In the genomic region with DNA sequence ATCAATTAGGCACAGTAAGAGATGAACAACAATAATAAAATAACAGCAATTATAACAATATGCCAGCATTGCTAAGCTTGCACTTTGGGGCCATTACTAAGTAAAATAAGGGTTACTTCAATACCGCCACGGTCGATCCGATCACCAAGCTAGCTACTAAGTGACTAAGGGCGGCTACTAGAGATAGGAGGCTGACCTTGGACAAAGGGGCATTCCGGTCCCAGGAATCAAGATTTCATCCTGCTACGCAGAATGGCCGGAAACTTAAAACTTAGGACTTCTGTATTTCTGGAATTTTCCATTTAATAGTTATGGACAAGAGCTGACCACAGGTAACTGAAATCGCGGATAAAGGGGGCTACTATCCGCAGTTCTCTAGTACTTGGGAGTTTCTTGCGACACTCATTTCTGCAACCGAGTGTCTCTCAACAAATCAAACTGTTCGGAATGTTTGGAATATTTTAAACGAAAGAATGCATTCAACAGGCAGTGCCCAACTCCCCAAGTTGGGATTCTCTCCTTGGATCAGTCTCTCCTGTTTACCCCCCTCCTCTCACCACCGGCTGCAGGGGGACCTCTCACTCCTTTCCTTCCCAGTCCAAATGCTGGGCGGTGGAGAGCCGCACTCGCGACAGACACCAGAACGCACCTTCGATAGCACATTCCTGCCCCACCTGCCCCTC, we compare ENCODE assay signal across 8 cellular contexts. TPM values are rescaled to one million over a fixed set of nuclear protein-coding genes. Genes with fewer than 3 reads are reported as not detected.
DNase-seq lines count a peak whose midpoint lies in the region; ATAC-seq lines count a peak whose summit lies in the region.

No MANE protein-coding gene starts in this region.

- H3K9me3 Mint-ChIP-seq in natural killer cell treated with Interleukin-12 subunit alpha and Interleukin-12 subunit beta and Interleukin-15 and Interleukin-18, amount 100 ng/mL, for 72 hours: no peaks in the 10 kb centered on the region

- no peaks in the 10 kb centered on the region for H3K27me3 ChIP-seq in esophagus (ENCODE audit: control insufficient read depth in 1 of 2, insufficient read depth in 2 of 2, low read length in 2 of 2)

- peak; percentile 2 for ATAC-seq in GM21576 (IDR thresholded peaks at IDR 0.05; ENCODE audit: unreplicated experiment)
- no peak for ATAC-seq in natural killer cell treated with Interleukin-12 subunit alpha and Interleukin-12 subunit beta and Interleukin-15 and Interleukin-18, amount 100 ng/mL, for 72 hours

- 13 to 18% methylated on average over 22 of the region's 22 CpGs for WGBS in esophagus, 2 donors

- no peaks in the 10 kb centered on the region for H3K36me3 ChIP-seq in esophagus (ENCODE audit: control insufficient read depth in 2 of 2, insufficient read depth in 2 of 2, low read length in 1 of 2)

- H3K4me1 ChIP-seq in esophagus (ENCODE audit: control insufficient read depth in 2 of 2, insufficient read depth in 2 of 2, low read length in 1 of 2): peaks cover 0 to 8% of the 10 kb centered on the region in 2 donors

- peak overlapping the region; percentile 79 to 90 for H3K4me3 ChIP-seq in esophagus (ENCODE audit: low read depth in 1 of 2, low read length in 2 of 2)

- H3K27ac Mint-ChIP-seq in natural killer cell treated with Interleukin-12 subunit alpha and Interleukin-12 subunit beta and Interleukin-15 and Interleukin-18, amount 100 ng/mL, for 72 hours: no peak overlapping the region

- no peaks in the 10 kb centered on the region for H3K9me3 ChIP-seq in esophagus (ENCODE audit: control insufficient read depth in 2 of 2, insufficient read depth in 1 of 2, low read depth in 1 of 2, low read length in 1 of 2)

- DNase-seq in RPMI7951 (ENCODE audit: low read depth) (peak; percentile 9), putamen (ENCODE audit: low spot score) (no peak), SKM-1 (lab: John Stamatoyannopoulos, UW; ENCODE audit: unreplicated experiment) (no peak), NCI-H69 (lab: John Stamatoyannopoulos, UW) (no peak), activated gamma-delta T cell treated with Interleukin-2 at 50 U/mL for 16 hours (no peak)
- DNase-seq in natural killer cell treated with Interleukin-12 subunit alpha and Interleukin-12 subunit beta and Interleukin-15 and Interleukin-18, amount 100 ng/mL, for 72 hours (ENCODE audit: low spot score): no peak

- H3K27ac ChIP-seq in esophagus (ENCODE audit: low read depth in 2 of 2, low read length in 1 of 2): peak overlapping the region; percentile 20 to 88

- peaks cover under 1 to 6% of the 10 kb centered on the region in 2 donors for H3K27me3 Mint-ChIP-seq in natural killer cell treated with Interleukin-12 subunit alpha and Interleukin-12 subunit beta and Interleukin-15 and Interleukin-18, amount 100 ng/mL, for 72 hours

- H3K4me3 Mint-ChIP-seq in natural killer cell treated with Interleukin-12 subunit alpha and Interleukin-12 subunit beta and Interleukin-15 and Interleukin-18, amount 100 ng/mL, for 72 hours: peak overlapping the region; percentile 92

- H3K36me3 Mint-ChIP-seq in natural killer cell treated with Interleukin-12 subunit alpha and Interleukin-12 subunit beta and Interleukin-15 and Interleukin-18, amount 100 ng/mL, for 72 hours: no peaks in the 10 kb centered on the region

- H3K4me1 Mint-ChIP-seq in natural killer cell treated with Interleukin-12 subunit alpha and Interleukin-12 subunit beta and Interleukin-15 and Interleukin-18, amount 100 ng/mL, for 72 hours (ENCODE audit: low read depth in 2 of 2): peaks cover 28 to 33% of the 10 kb centered on the region in 2 donors

RNA-seq across cellular contexts. Expression of gene HEBP1, which starts 0.6 kb away (rescaled TPM):
- 4.1 and 8.9 TPM in 2 replicates for total RNA-seq in RPMI7951 (2014; rRNA removed; shearing (Covaris generic))
- 10 to 100 TPM; 28.6 to 39.1 TPM for polyA plus RNA-seq in esophagus
- total RNA-seq in natural killer cell treated with Interleukin-12 subunit alpha and Interleukin-12 subunit beta and Interleukin-15 and Interleukin-18, amount 100 ng/mL, for 72 hours: 10 to 100 TPM; 11.2 to 13.9 TPM

RNA-seq across cellular contexts. Expression of gene FAM234B, which starts 44.8 kb away (rescaled TPM):
- total RNA-seq in RPMI7951 (2014; rRNA removed; shearing (Covaris generic)): 2.7 and 2.9 TPM in 2 replicates
- polyA plus RNA-seq in esophagus: 1 to 10 TPM in 1 of 2 donors, under 1 TPM in 1; 0.84 to 1.1 TPM
- total RNA-seq in natural killer cell treated with Interleukin-12 subunit alpha and Interleukin-12 subunit beta and Interleukin-15 and Interleukin-18, amount 100 ng/mL, for 72 hours: 10 to 100 TPM in 1 of 2 donors, 1 to 10 TPM in 1; 7.2 to 10.1 TPM

RNA-seq across cellular contexts. Expression of gene GPRC5D, which starts 47.4 kb away (rescaled TPM):
- total RNA-seq in RPMI7951 (2014; rRNA removed; shearing (Covaris generic)): not detected in 2 replicates
- under 1 TPM; 0.31 to 0.69 TPM for polyA plus RNA-seq in esophagus
- total RNA-seq in natural killer cell treated with Interleukin-12 subunit alpha and Interleukin-12 subunit beta and Interleukin-15 and Interleukin-18, amount 100 ng/mL, for 72 hours: not detected
